Comparison of ENCODE assay signal across 8 cellular contexts in the genomic region with DNA sequence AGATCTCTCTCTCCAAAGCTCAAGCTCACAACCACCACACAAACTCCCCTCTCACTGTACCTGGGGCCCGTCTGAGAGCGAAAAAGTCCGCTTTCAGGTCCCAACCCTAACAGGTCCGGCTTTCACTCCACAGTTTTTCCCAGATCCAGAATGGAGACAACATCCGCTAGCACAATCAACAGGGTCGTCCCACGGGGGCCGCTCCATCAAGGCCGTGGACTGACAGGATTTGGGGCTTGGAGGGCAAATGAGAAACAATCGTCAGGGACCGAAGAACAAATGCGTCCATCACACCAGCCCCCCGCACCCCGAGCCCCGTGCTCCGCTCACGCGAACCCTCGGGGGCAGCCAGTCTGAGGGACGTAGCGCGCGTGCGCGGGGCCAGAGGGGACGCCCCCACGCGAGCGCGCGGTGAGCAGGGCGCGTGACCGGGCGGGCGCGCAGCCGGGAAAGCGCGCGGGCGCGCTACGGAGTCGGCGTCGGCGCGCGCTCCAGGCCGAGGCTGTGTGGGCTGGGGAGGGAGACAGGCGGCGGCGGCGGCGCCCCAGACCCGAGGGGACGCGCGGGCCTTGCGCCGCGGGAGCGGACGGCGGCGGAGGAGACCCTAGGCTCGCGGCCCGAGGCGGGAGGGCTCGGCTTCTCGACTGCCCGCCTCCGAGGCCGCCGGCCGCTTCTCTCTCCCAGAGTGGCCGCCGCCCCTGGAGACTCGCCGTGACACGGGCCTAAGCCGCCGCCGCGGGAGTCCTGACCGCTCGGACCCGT. TPM values are rescaled to one million over a fixed set of nuclear protein-coding genes. Genes with fewer than 3 reads are reported as not detected.
DNase-seq lines count a peak whose midpoint lies in the region; ATAC-seq and TF ChIP-seq lines count a peak whose summit lies in the region.

SLK (plus strand) TSS at position 470 of the 762 bp plus-strand sequence. CDS start 606 bp downstream, outside the sequence.

- peak within 1 kb of the TSS; percentile 99 for H3K27ac ChIP-seq in urinary bladder (ENCODE audit: low read depth)

- no peaks in the 10 kb centered on the region for H3K36me3 ChIP-seq in urinary bladder (ENCODE audit: insufficient read depth)

- ATAC-seq in HG02588 (IDR thresholded peaks at IDR 0.05; ENCODE audit: unreplicated experiment) (peak; percentile 83), left ventricle myocardium superior (peak; percentile 97)

- H3K4me3 ChIP-seq in GM12875 (ENCODE audit: low read depth, low read length) (peak within 1 kb of the TSS; percentile 74), urinary bladder (ENCODE audit: low read depth, low read length) (peak within 1 kb of the TSS; percentile 95)

- TF ChIP-seq CTCF in GM12875 (IDR thresholded peaks at IDR 0.05; ENCODE audit: borderline replicate concordance, insufficient read depth, low read depth, low read length) = no peak

- intact Hi-C loops in left ventricle myocardium superior (cut with micrococcal nuclease) = no loop called here

- no peaks in the 10 kb centered on the region for H3K4me1 ChIP-seq in urinary bladder (ENCODE audit: insufficient read depth)

- under 1% methylated on average over 90 of the region's 90 CpGs for WGBS in urinary bladder

- peak; percentile 47 for DNase-seq in NCI-H1092 (lab: John Stamatoyannopoulos, UW)
- peak; percentile 65 to 94 (median 79) for DNase-seq in T-helper 2 cell
- DNase-seq in amygdala (lab: John Stamatoyannopoulos, UW) = peak in 51 of 56 donors; percentile 25 to 87 (median 70)
- DNase-seq in left ventricle myocardium superior = peak; percentile 93
- DNase-seq in pulmonary artery endothelial cell (ENCODE audit: low read depth, low spot score) = peak; percentile 51

RNA-seq across cellular contexts. Expression of gene SLK, which starts in this region (rescaled TPM):
- total RNA-seq in left ventricle myocardium superior (31.0 TPM), pulmonary artery endothelial cell (66.8 and 67.3 TPM in 2 replicates), urinary bladder (120 TPM)
- polyA plus RNA-seq in urinary bladder = 32.7 TPM

Comparison
In these comparisons a context has a peak if more than half of its experiments do, and no peak if none do; other contexts are left out.
1. Peak in every context shown above with its lines: DNase-seq, ATAC-seq, H3K4me3 ChIP-seq and H3K27ac ChIP-seq.